16 cellular contexts compared by ENCODE assay signal in the genomic region with DNA sequence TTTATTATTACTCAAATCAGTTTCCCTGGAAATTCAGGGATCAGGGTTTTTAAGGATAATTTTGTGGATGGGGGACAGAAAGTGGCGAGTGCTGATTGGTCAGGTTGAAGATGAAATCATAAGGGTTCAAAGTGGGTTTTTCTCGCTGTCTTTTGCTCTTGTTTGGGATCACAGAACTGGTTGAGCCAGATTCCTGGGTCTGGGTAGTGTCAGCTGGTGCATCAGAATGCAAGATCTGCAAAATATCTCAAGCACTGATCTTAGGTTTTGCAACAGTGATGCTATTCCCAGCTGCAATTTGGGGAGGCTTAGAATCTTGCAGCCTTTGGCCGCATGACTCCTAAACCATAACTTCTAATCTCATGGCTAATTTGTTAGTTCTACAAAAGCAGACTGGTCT. TPM values are rescaled to one million over a fixed set of nuclear protein-coding genes. Genes with fewer than 3 reads are reported as not detected.
DNase-seq lines count a peak whose midpoint lies in the region; ATAC-seq and TF ChIP-seq lines count a peak whose summit lies in the region.
"Had no signal": no experiment of that assay in that cellular context is flagged by ENCODE, and none has a peak within 500 bp of the region (broad histone marks: within the 10 kb centered on the region; RNA-seq: fewer than 3 reads in every experiment).

No MANE protein-coding gene starts in this region.

- TF ChIP-seq CTCF in Caco-2 (IDR thresholded peaks at IDR 0.05; ENCODE audit: insufficient read depth in 1 of 2, low read depth in 1 of 2, low read length in 1 of 2, severe bottlenecking in 1 of 2, unreplicated experiment in 1 of 2) (no peak), fibroblast of villous mesenchyme (IDR thresholded peaks at IDR 0.05; ENCODE audit: insufficient read depth, low read depth, low read length) (no peak), omental fat pad (IDR thresholded peaks at IDR 0.05) (no peak)

- POLR2A ChIA-PET in Caco-2 (lab: Charles Lee), result interaction anchor here (0.6 kb wide), 1 partner anchor 19 kb away, joined by 3 read pairs; no protein-coding TSS in a partner anchor

- H3K4me3 Mint-ChIP-seq in Caco-2 (ENCODE audit: unreplicated experiment), result no peak overlapping the region
- no peak overlapping the region for H3K4me3 Mint-ChIP-seq in stimulated activated effector memory CD8-positive, alpha-beta T cell treated with anti-CD3 and anti-CD28 coated beads, Interleukin-12 subunit alpha, Interleukin-12 subunit beta, amount 100 ng/mL, for 72 hours

- H3K4me3 ChIP-seq in Caco-2 (ENCODE audit: low read depth, low read length) (no peak overlapping the region), fibroblast of villous mesenchyme (ENCODE audit: low read depth, low read length) (no peak overlapping the region)
- H3K4me3 ChIP-seq: A549 had no signal

- peaks cover 27% of the 10 kb centered on the region for H3K4me1 ChIP-seq in Caco-2

- CTCF ChIA-PET in Caco-2 (lab: Charles Lee), result interaction anchor here (0.6 kb wide), 1 partner anchor 22 kb away, joined by 7 read pairs; no protein-coding TSS in a partner anchor

- DNase-seq in Caco-2, result peak; percentile 56 to 57
- DNase-seq in HT-29 (ENCODE audit: low spot score), result peak; percentile 17
- DNase-seq in fibroblast of villous mesenchyme (ENCODE audit: low read depth), result peak; percentile 4
- DNase-seq in omental fat pad (ENCODE audit: low spot score), result no peak
- no peak for DNase-seq in stimulated activated effector memory CD8-positive, alpha-beta T cell treated with anti-CD3 and anti-CD28 coated beads, Interleukin-12 subunit alpha, Interleukin-12 subunit beta, amount 100 ng/mL, for 72 hours (ENCODE audit: low spot score in 2 of 2)
- DNase-seq: CD4-positive, alpha-beta memory T cell; DMS79; NCI-H1417 treated with DMSO at 0.1 percent for 48 hours; NCI-H1930; NCI-H345; NCI-H524 treated with DMSO at 0.1 percent for 48 hours had no signal

- peak overlapping the region; percentile 28 for H3K27ac Mint-ChIP-seq in Caco-2 (ENCODE audit: unreplicated experiment)
- H3K27ac Mint-ChIP-seq in stimulated activated effector memory CD8-positive, alpha-beta T cell treated with anti-CD3 and anti-CD28 coated beads, Interleukin-12 subunit alpha, Interleukin-12 subunit beta, amount 100 ng/mL, for 72 hours, result no peak overlapping the region

- H3K36me3 ChIP-seq in Caco-2 (ENCODE audit: control insufficient read depth, insufficient read depth, low read length), result no peaks in the 10 kb centered on the region

- H3K36me3 Mint-ChIP-seq in Caco-2 (ENCODE audit: insufficient read depth, unreplicated experiment), result no peaks in the 10 kb centered on the region
- no peaks in the 10 kb centered on the region for H3K36me3 Mint-ChIP-seq in stimulated activated effector memory CD8-positive, alpha-beta T cell treated with anti-CD3 and anti-CD28 coated beads, Interleukin-12 subunit alpha, Interleukin-12 subunit beta, amount 100 ng/mL, for 72 hours

- H3K9me3 Mint-ChIP-seq in Caco-2 (ENCODE audit: unreplicated experiment), result no peaks in the 10 kb centered on the region
- H3K9me3 Mint-ChIP-seq in stimulated activated effector memory CD8-positive, alpha-beta T cell treated with anti-CD3 and anti-CD28 coated beads, Interleukin-12 subunit alpha, Interleukin-12 subunit beta, amount 100 ng/mL, for 72 hours, result no peaks in the 10 kb centered on the region
- H3K9me3 Mint-ChIP-seq: CD4-positive, alpha-beta memory T cell had no signal

- no peaks in the 10 kb centered on the region for H3K9me3 ChIP-seq in Caco-2
- H3K9me3 ChIP-seq: A549 had no signal

- BruUV-seq in Caco-2 (replicated peaks; lab: Mats Ljungman, UMichigan), result no TSS peak

- no peaks in the 10 kb centered on the region for H3K27me3 Mint-ChIP-seq in Caco-2 (ENCODE audit: insufficient read depth, unreplicated experiment)
- H3K27me3 Mint-ChIP-seq: CD4-positive, alpha-beta memory T cell had no signal

- ATAC-seq in omental fat pad (ENCODE audit: low FRiP score), result peak; percentile 32
- ATAC-seq in stimulated activated effector memory CD8-positive, alpha-beta T cell treated with anti-CD3 and anti-CD28 coated beads, Interleukin-12 subunit alpha, Interleukin-12 subunit beta, amount 100 ng/mL, for 72 hours, result no peak
- ATAC-seq in HG02852 (IDR thresholded peaks at IDR 0.05; ENCODE audit: unreplicated experiment), result no peak
- no peak for ATAC-seq in HG02588 (IDR thresholded peaks at IDR 0.05; ENCODE audit: unreplicated experiment)
- ATAC-seq: A549 had no signal

- intact Hi-C loops in Caco-2 (cut with micrococcal nuclease; ENCODE audit: unreplicated experiment), result no loop called here

- H3K4me1 Mint-ChIP-seq in Caco-2 (ENCODE audit: low read depth, unreplicated experiment), result peaks cover 12% of the 10 kb centered on the region
- peaks cover 15% of the 10 kb centered on the region for H3K4me1 Mint-ChIP-seq in stimulated activated effector memory CD8-positive, alpha-beta T cell treated with anti-CD3 and anti-CD28 coated beads, Interleukin-12 subunit alpha, Interleukin-12 subunit beta, amount 100 ng/mL, for 72 hours

- no peaks in the 10 kb centered on the region for H3K27me3 ChIP-seq in Caco-2 (replicated peaks; ENCODE audit: control insufficient read depth, insufficient read depth, low read length)

RNA-seq across cellular contexts. Expression of a gene that starts 9.3 kb away (rescaled TPM):
- total RNA-seq in Caco-2 (2022) (not detected in 2 replicates), fibroblast of villous mesenchyme (not detected in 2 replicates), omental fat pad (10 to 100 TPM in 1 of 4 donors, 1 to 10 TPM in 3; 1.2 to 28.5 (median 6.1) TPM)
- 0.16 TPM in 1 of 2 replicates, not detected in the other for total RNA-seq in HT-29 (2014; rRNA removed; shearing (Covaris generic))
- total RNA-seq: H1 had no signal

RNA-seq across cellular contexts. Expression of a gene that starts 36.4 kb away (rescaled TPM):
- total RNA-seq in Caco-2 (2022), result 20.4 and 23.2 TPM in 2 replicates
- 81.0 and 82.1 TPM in 2 replicates for total RNA-seq in HT-29 (2014; rRNA removed; shearing (Covaris generic))
- 2.3 and 4.3 TPM in 2 replicates for total RNA-seq in fibroblast of villous mesenchyme
- 10 to 100 TPM; 19.5 to 41.7 (median 27.8) TPM for total RNA-seq in omental fat pad

RNA-seq across cellular contexts. Expression of a gene that starts 53.8 kb away (rescaled TPM):
- total RNA-seq in Caco-2 (2022) (not detected in 2 replicates), fibroblast of villous mesenchyme (not detected in 2 replicates), omental fat pad (1 to 10 TPM in 1 of 4 donors, not detected in 3; 3.5 TPM)
- total RNA-seq in HT-29 (2014; rRNA removed; shearing (Covaris generic)), result not detected in 2 replicates
- total RNA-seq: CD4-positive, alpha-beta memory T cell; H1; M059J had no signal

Comparison
In these comparisons a context has a peak if more than half of its experiments do, and no peak if none do; other contexts are left out.
1. DNase-seq: peak in Caco-2 (2 of 2), HT-29 (single experiment) and fibroblast of villous mesenchyme (single experiment); none in omental fat pad (single experiment) and stimulated activated effector memory CD8-positive, alpha-beta T cell treated with anti-CD3 and anti-CD28 coated beads, Interleukin-12 subunit alpha, Interleukin-12 subunit beta, amount 100 ng/mL, for 72 hours (0 of 2).